In the genomic region with DNA sequence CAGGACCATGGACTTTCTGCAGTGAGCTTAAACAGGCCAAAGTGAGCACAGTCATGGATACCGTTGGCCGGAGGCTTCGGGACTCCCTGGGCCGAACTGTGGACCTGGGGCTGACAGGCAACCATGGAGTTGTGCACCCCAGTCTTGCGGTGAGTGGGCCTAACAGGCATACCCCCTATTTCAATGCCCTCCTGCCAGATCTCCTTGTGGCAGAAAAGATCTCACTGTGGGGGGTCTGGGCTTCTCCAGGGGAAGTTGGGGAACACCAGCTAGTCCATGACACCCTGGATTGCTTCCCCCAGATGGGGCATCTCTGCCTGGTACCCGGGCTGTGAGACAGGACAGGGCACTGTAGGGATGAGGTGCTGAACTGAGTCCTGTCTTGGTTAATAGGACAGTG, we compare ENCODE assay signal across 25 cellular contexts.
"Had no signal": no experiment of that assay in that cellular context is flagged by ENCODE, and none has a peak within 500 bp of the region (broad histone marks: within the 10 kb centered on the region; RNA-seq: fewer than 3 reads in every experiment).

No MANE protein-coding gene starts in this region.

- H3K4me3 Mint-ChIP-seq: mesothelial cell of epicardium; naive thymus-derived CD4-positive, alpha-beta T cell; natural killer cell treated with Interleukin-12 subunit alpha and Interleukin-12 subunit beta and Interleukin-15 and Interleukin-18, amount 100 ng/mL, for 72 hours; stimulated activated effector memory CD8-positive, alpha-beta T cell treated with anti-CD3 and anti-CD28 coated beads, Interleukin-12 subunit alpha, Interleukin-12 subunit beta, amount 100 ng/mL, for 72 hours; stimulated activated naive CD8-positive, alpha-beta T cell treated with anti-CD3 and anti-CD28 coated beads, Interleukin-15, Interleukin-2, amounts not matched to agents 100 ng/mL and 50 ng/mL, for 24 hours had no signal

- H3K27me3 Mint-ChIP-seq: naive thymus-derived CD4-positive, alpha-beta T cell; natural killer cell treated with Interleukin-12 subunit alpha and Interleukin-12 subunit beta and Interleukin-15 and Interleukin-18, amount 100 ng/mL, for 72 hours; stimulated activated naive CD8-positive, alpha-beta T cell treated with anti-CD3 and anti-CD28 coated beads, Interleukin-15, Interleukin-2, amounts not matched to agents 100 ng/mL and 50 ng/mL, for 24 hours had no signal

- H3K27ac ChIP-seq: left lung, lower lobe of right lung, ovary, prostate gland, sigmoid colon, spleen, suprapubic skin, thoracic aorta, tibial artery, uterus had no signal

- H3K9me3 Mint-ChIP-seq: mesothelial cell of epicardium; naive thymus-derived CD4-positive, alpha-beta T cell; natural killer cell treated with Interleukin-12 subunit alpha and Interleukin-12 subunit beta and Interleukin-15 and Interleukin-18, amount 100 ng/mL, for 72 hours; stimulated activated effector memory CD8-positive, alpha-beta T cell treated with anti-CD3 and anti-CD28 coated beads, Interleukin-12 subunit alpha, Interleukin-12 subunit beta, amount 100 ng/mL, for 72 hours; stimulated activated naive CD8-positive, alpha-beta T cell treated with anti-CD3 and anti-CD28 coated beads, Interleukin-15, Interleukin-2, amounts not matched to agents 100 ng/mL and 50 ng/mL, for 24 hours had no signal

- DNase-seq: hippocampal formation; left colon; left lung; lower lobe of right lung; mammary epithelial cell; mesenchymal stem cell; naive thymus-derived CD4-positive, alpha-beta T cell; ovary; retina; right cardiac atrium; sigmoid colon; small intestine; spleen; stimulated activated CD4-positive, alpha-beta T cell treated with anti-CD3 and anti-CD28 coated beads, Interleukin-4, amount 100 ng/mL, for 24 hours; stimulated activated naive CD4-positive, alpha-beta T cell; tibial artery; trophoblast cell; uterus had no signal

- H3K27me3 ChIP-seq: left lung, ovary, sigmoid colon, spleen, suprapubic skin, tibial artery, uterus had no signal

- H3K4me1 Mint-ChIP-seq: mesothelial cell of epicardium; naive thymus-derived CD4-positive, alpha-beta T cell; stimulated activated effector memory CD8-positive, alpha-beta T cell treated with anti-CD3 and anti-CD28 coated beads, Interleukin-12 subunit alpha, Interleukin-12 subunit beta, amount 100 ng/mL, for 72 hours had no signal

- H3K27ac Mint-ChIP-seq: mesothelial cell of epicardium; natural killer cell treated with Interleukin-12 subunit alpha and Interleukin-12 subunit beta and Interleukin-15 and Interleukin-18, amount 100 ng/mL, for 72 hours; stimulated activated effector memory CD8-positive, alpha-beta T cell treated with anti-CD3 and anti-CD28 coated beads, Interleukin-12 subunit alpha, Interleukin-12 subunit beta, amount 100 ng/mL, for 72 hours; stimulated activated naive CD8-positive, alpha-beta T cell treated with anti-CD3 and anti-CD28 coated beads, Interleukin-15, Interleukin-2, amounts not matched to agents 100 ng/mL and 50 ng/mL, for 24 hours had no signal

- H3K4me3 ChIP-seq: left lung, lower lobe of right lung, ovary, prostate gland, sigmoid colon, spleen, suprapubic skin, thoracic aorta, tibial artery, uterus had no signal
